8 cellular contexts compared by ENCODE assay signal in the genomic region with DNA sequence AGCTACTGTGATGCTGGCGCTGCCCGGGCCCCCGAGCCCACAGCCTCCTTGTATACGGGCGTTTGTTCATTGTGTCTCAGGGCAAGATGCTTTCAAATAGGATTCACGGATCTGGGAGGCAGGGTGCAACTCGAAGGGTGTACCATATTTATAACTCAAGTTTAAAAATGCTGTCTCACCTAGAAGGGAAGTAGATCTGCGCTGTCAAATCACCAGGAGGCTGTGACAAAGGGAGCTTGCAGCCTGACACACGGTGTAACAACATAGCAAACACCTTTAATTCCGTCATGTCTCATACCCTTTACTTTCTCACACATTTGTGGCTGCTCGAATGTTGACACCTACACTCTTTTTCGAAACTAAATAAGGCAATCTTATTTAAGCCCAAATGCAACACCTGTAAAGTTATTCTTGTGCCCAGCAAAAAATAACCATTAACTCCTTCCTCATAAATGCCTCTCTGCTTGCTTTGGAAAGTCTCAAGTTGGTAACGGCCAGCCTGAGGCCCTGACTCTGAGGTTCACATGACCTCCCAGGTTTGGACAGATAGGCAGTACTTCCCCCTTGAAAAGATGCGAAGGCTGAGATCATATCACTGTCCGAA. TPM values are rescaled to one million over a fixed set of nuclear protein-coding genes. Genes with fewer than 3 reads are reported as not detected.
A peak's percentile ranks its signal among the peaks of the same experiment; 100 is the strongest.
DNase-seq lines count a peak whose midpoint lies in the region; ATAC-seq and TF ChIP-seq lines count a peak whose summit lies in the region.

No MANE protein-coding gene starts in this region.

- H3K36me3 ChIP-seq in SJSA1 (peaks cover 11% of the 10 kb centered on the region), prostate gland (no peaks in the 10 kb centered on the region)

- no peak for TF ChIP-seq POLR2A in prostate gland (IDR thresholded peaks at IDR 0.05)

- H3K27me3 ChIP-seq in SJSA1 (replicated peaks) = no peaks in the 10 kb centered on the region
- H3K27me3 ChIP-seq in prostate gland (replicated peaks; ENCODE audit: insufficient read depth) = peaks cover 2% of the 10 kb centered on the region

- no peak overlapping the region for H3K4me3 ChIP-seq in SJSA1
- peak overlapping the region; percentile 5 to 83 for H3K4me3 ChIP-seq in foreskin fibroblast (ENCODE audit: low read depth in 1 of 2, low read length in 2 of 2)
- no peak overlapping the region for H3K4me3 ChIP-seq in prostate gland

- WGBS in prostate gland = 49% methylated on average over 15 of the region's 15 CpGs

- H3K9me3 ChIP-seq in SJSA1 (replicated peaks) (no peaks in the 10 kb centered on the region), prostate gland (no peaks in the 10 kb centered on the region)

- H3K27ac ChIP-seq in SJSA1 = peak overlapping the region; percentile 100
- H3K27ac ChIP-seq in prostate gland = peak overlapping the region; percentile 4

- peaks cover 68% of the 10 kb centered on the region for H3K4me1 ChIP-seq in SJSA1 (replicated peaks)
- no peaks in the 10 kb centered on the region for H3K4me1 ChIP-seq in prostate gland (replicated peaks)

- no peak for ATAC-seq in HG02840 (IDR thresholded peaks at IDR 0.05; ENCODE audit: low FRiP score, unreplicated experiment)
- ATAC-seq in HG03460 (IDR thresholded peaks at IDR 0.05; ENCODE audit: unreplicated experiment) = no peak

- TF ChIP-seq CTCF in foreskin fibroblast (IDR thresholded peaks at IDR 0.05; ENCODE audit: low read depth, low read length) (no peak), prostate gland (IDR thresholded peaks at IDR 0.05) (no peak)

- DNase-seq in EL (peak; percentile 37), SJSA1 (ENCODE audit: low read depth in 1 of 2, low spot score in 2 of 2) (peak in 1 of 2 experiments; percentile 45), foreskin fibroblast (peak in 1 of 2 donors; percentile 52), prostate gland (ENCODE audit: low spot score) (no peak), 8988T (no peak)
- no peak for DNase-seq in activated effector memory CD4-positive, alpha-beta T cell treated with anti-CD3 and anti-CD28 coated beads, Interleukin-2, amount 50 U/mL, for 16 hours

- intact Hi-C loops in prostate gland (cut with DNase I) = no loop called here

RNA-seq across cellular contexts. Expression of a gene that starts 11.7 kb away (rescaled TPM):
- 40.0 and 48.0 TPM in 2 replicates for total RNA-seq in SJSA1 (2014; rRNA removed; shearing (Covaris generic))
- 10 to 100 TPM; 13.1 to 80.4 TPM for total RNA-seq in prostate gland

Comparison
In these comparisons a context has a peak if more than half of its experiments do, and no peak if none do; other contexts are left out.
1. H3K4me3 ChIP-seq: peak in foreskin fibroblast (2 of 2); none in SJSA1 (single experiment) and prostate gland (0 of 2).